ENCODE assay signal across 20 cellular contexts in genomic region chr16:75931043-75931442, GRCh38.
DNase-seq lines count a peak whose midpoint lies in the region; ATAC-seq and TF ChIP-seq lines count a peak whose summit lies in the region.
"Had no signal": no experiment of that assay in that cellular context is flagged by ENCODE, and none has a peak within 500 bp of the region (broad histone marks: within the 10 kb centered on the region; RNA-seq: fewer than 3 reads in every experiment).

No MANE protein-coding gene starts in this region.

- H3K9me3 ChIP-seq in SJSA1 (replicated peaks) (no peaks in the 10 kb centered on the region), fibroblast of lung (ENCODE audit: control insufficient read depth, insufficient read depth, low read depth, low read length) (no peaks in the 10 kb centered on the region)
- H3K9me3 ChIP-seq: SJCRH30, testis had no signal

- peak; percentile 12 for DNase-seq in HFF-Myc (ENCODE audit: extremely low read depth, low read depth)
- peak; percentile 41 to 50 for DNase-seq in SJSA1 (ENCODE audit: low read depth in 1 of 2, low spot score in 2 of 2)
- peak; percentile 86 to 89 for DNase-seq in fibroblast of lung (ENCODE audit: low read depth in 2 of 2)
- DNase-seq in skeletal muscle cell (ENCODE audit: low read depth), result peak; percentile 72
- no peak for DNase-seq in SIG-M5 treated with dmso at 0.1 percent for 504 hours (lab: John Stamatoyannopoulos, UW; ENCODE audit: unreplicated experiment)
- no peak for DNase-seq in GF-D8 (lab: John Stamatoyannopoulos, UW)
- DNase-seq: activated naive CD4-positive, alpha-beta T cell treated with anti-CD3 and anti-CD28 coated beads, Interleukin-2, amount 50 U/mL, for 16 hours; activated T-cell treated with anti-CD3 and anti-CD28 coated beads, Interleukin-2, amount 50 U/mL, for 48 hours; CD8-positive, alpha-beta memory T cell; DMS79; glutamatergic neuron; left ventricle myocardium superior; mucosa of descending colon; NCI-H1436; NCI-H2171 treated with DMSO at 0.1 percent for 48 hours; SJCRH30; stimulated activated CD4-positive, alpha-beta T cell treated with anti-CD3 and anti-CD28 coated beads, Interleukin-15, amount 100 ng/mL, for 24 hours; testis had no signal

- no peaks in the 10 kb centered on the region for H3K79me2 ChIP-seq in fibroblast of lung (ENCODE audit: control insufficient read depth, insufficient read depth, low read length)

- H3K27ac ChIP-seq in SJSA1 (peak overlapping the region; percentile 37; the same call in 1 of the 2 replicates), fibroblast of lung (ENCODE audit: insufficient read depth, low read length) (no peak overlapping the region)
- H3K27ac ChIP-seq: neural progenitor cell, SJCRH30, testis had no signal

- H3K4me1 ChIP-seq in SJSA1 (replicated peaks), result peaks cover 4% of the 10 kb centered on the region; the same call in 1 of the 2 replicates
- no peaks in the 10 kb centered on the region for H3K4me1 ChIP-seq in fibroblast of lung (ENCODE audit: control insufficient read depth, extremely low read depth, insufficient read depth, low read length)
- H3K4me1 ChIP-seq: SJCRH30, testis had no signal

- no peak overlapping the region for H3K4me2 ChIP-seq in fibroblast of lung (ENCODE audit: extremely low read depth, insufficient read depth, low read length)
- H3K4me2 ChIP-seq: neural progenitor cell had no signal

- no peaks in the 10 kb centered on the region for H3K36me3 ChIP-seq in SJSA1
- H3K36me3 ChIP-seq in fibroblast of lung (ENCODE audit: control insufficient read depth, insufficient read depth, low read length), result no peaks in the 10 kb centered on the region
- H3K36me3 ChIP-seq: neural progenitor cell, SJCRH30 had no signal

- H3K27me3 ChIP-seq in SJSA1 (replicated peaks) (no peaks in the 10 kb centered on the region), fibroblast of lung (ENCODE audit: control insufficient read depth, insufficient read depth, low read length) (no peaks in the 10 kb centered on the region)
- H3K27me3 ChIP-seq: SJCRH30, testis had no signal

- TF ChIP-seq CTCF in HFF-Myc (IDR thresholded peaks at IDR 0.05; ENCODE audit: low read depth, low read length, missing control alignments) (no peak), fibroblast of lung (conservative IDR thresholded peaks at IDR 0.05 in 1 of 2, IDR thresholded peaks at IDR 0.05 in 1 of 2; ENCODE audit: low read depth in 1 of 2, low read length in 2 of 2) (no peak)

- H3K4me3 ChIP-seq in HFF-Myc (replicated peaks; ENCODE audit: low read depth, low read length) (no peak overlapping the region), SJSA1 (no peak overlapping the region), fibroblast of lung (replicated peaks in 1 of 4; ENCODE audit: control extremely low read depth in 1 of 4, insufficient read depth in 1 of 4, low read depth in 3 of 4, low read length in 4 of 4) (no peak overlapping the region), skeletal muscle cell (ENCODE audit: low read depth, low read length) (no peak overlapping the region)
- H3K4me3 ChIP-seq: mucosa of descending colon, neural progenitor cell, SJCRH30, testis had no signal

- H2AFZ ChIP-seq in fibroblast of lung (ENCODE audit: low read length), result no peak overlapping the region
- H2AFZ ChIP-seq: neural progenitor cell had no signal

- no peaks in the 10 kb centered on the region for H4K20me1 ChIP-seq in fibroblast of lung (ENCODE audit: control insufficient read depth, extremely low read depth, insufficient read depth, low read length)

- H3K9ac ChIP-seq in fibroblast of lung (ENCODE audit: insufficient read depth, low read length), result no peak overlapping the region
- H3K9ac ChIP-seq: neural progenitor cell had no signal

- no peak for ATAC-seq in GM21786 (IDR thresholded peaks at IDR 0.05; ENCODE audit: unreplicated experiment)
- ATAC-seq: left ventricle myocardium superior, mucosa of descending colon had no signal

Comparison
In these comparisons a context has a peak if more than half of its experiments do, and no peak if none do; other contexts are left out.
1. DNase-seq: peak in HFF-Myc (single experiment), SJSA1 (2 of 2), fibroblast of lung (2 of 2) and skeletal muscle cell (single experiment); none in SIG-M5 treated with dmso at 0.1 percent for 504 hours (single experiment) and GF-D8 (single experiment).